Comparison of ENCODE assay signal across 18 cellular contexts in genomic region chr21:40688106-40688850, GRCh38.
"Had no signal": no experiment of that assay in that cellular context is flagged by ENCODE, and none has a peak within 500 bp of the region (broad histone marks: within the 10 kb centered on the region; RNA-seq: fewer than 3 reads in every experiment).

No MANE protein-coding gene starts in this region.

- H3K9me3 ChIP-seq: colonic mucosa, left lung, lower lobe of right lung, mucosa of descending colon, right atrium auricular region, tibial artery, upper lobe of left lung, uterus had no signal

- H3K4me1 Mint-ChIP-seq: memory B cell; naive thymus-derived CD8-positive, alpha-beta T cell; stimulated activated memory B cell treated with anti-CD40 and anti-IgM and Interleukin-4, amounts not matched to agents 10 μg/mL and 1 μg/mL and 100 μg/mL, for 72 hours had no signal

- H3K27me3 Mint-ChIP-seq: stimulated activated memory B cell treated with anti-CD40 and anti-IgM and Interleukin-4, amounts not matched to agents 10 μg/mL and 1 μg/mL and 100 μg/mL, for 72 hours; stimulated activated naive CD8-positive, alpha-beta T cell treated with anti-CD3 and anti-CD28 coated beads, Interleukin-15, Interleukin-2, amounts not matched to agents 100 ng/mL and 50 ng/mL, for 24 hours had no signal

- H3K36me3 ChIP-seq: colonic mucosa, left lung, lower lobe of right lung, right atrium auricular region, tibial artery, upper lobe of left lung, uterus had no signal

- H3K27ac Mint-ChIP-seq: memory B cell; naive thymus-derived CD8-positive, alpha-beta T cell; stimulated activated memory B cell treated with anti-CD40 and anti-IgM and Interleukin-4, amounts not matched to agents 10 μg/mL and 1 μg/mL and 100 μg/mL, for 72 hours; stimulated activated naive CD8-positive, alpha-beta T cell treated with anti-CD3 and anti-CD28 coated beads, Interleukin-15, Interleukin-2, amounts not matched to agents 100 ng/mL and 50 ng/mL, for 24 hours had no signal

- H3K27me3 ChIP-seq: colonic mucosa, left lung, right atrium auricular region, tibial artery, upper lobe of left lung, uterus had no signal

- DNase-seq: colonic mucosa; effector CD4-positive, alpha-beta T cell; islet precursor cell; left lung; lower lobe of right lung; mucosa of descending colon; naive thymus-derived CD8-positive, alpha-beta T cell; posterior cingulate gyrus; stimulated activated CD4-positive, alpha-beta T cell treated with anti-CD3 and anti-CD28 coated beads, Interleukin-2, amount 100 ng/mL, for 48 hours; tibial artery; upper lobe of left lung; uterus had no signal

- H3K4me3 Mint-ChIP-seq: memory B cell; naive thymus-derived CD8-positive, alpha-beta T cell; stimulated activated memory B cell treated with anti-CD40 and anti-IgM and Interleukin-4, amounts not matched to agents 10 μg/mL and 1 μg/mL and 100 μg/mL, for 72 hours; stimulated activated naive CD8-positive, alpha-beta T cell treated with anti-CD3 and anti-CD28 coated beads, Interleukin-15, Interleukin-2, amounts not matched to agents 100 ng/mL and 50 ng/mL, for 24 hours had no signal

- H3K27ac ChIP-seq: colonic mucosa, left lung, lower lobe of right lung, right atrium auricular region, tibial artery, upper lobe of left lung, uterus had no signal

- H3K4me2 ChIP-seq: smooth muscle cell had no signal

- ATAC-seq: esophagus mucosa; left lung; lower lobe of right lung; mucosa of descending colon; naive thymus-derived CD8-positive, alpha-beta T cell; stimulated activated memory B cell treated with anti-CD40 and anti-IgM and Interleukin-4, amounts not matched to agents 10 μg/mL and 1 μg/mL and 100 μg/mL, for 72 hours had no signal

- H3K36me3 Mint-ChIP-seq: memory B cell; naive thymus-derived CD8-positive, alpha-beta T cell; stimulated activated memory B cell treated with anti-CD40 and anti-IgM and Interleukin-4, amounts not matched to agents 10 μg/mL and 1 μg/mL and 100 μg/mL, for 72 hours had no signal

- H3K4me1 ChIP-seq: colonic mucosa, left lung, lower lobe of right lung, right atrium auricular region, tibial artery, upper lobe of left lung, uterus had no signal

- H3K9me3 Mint-ChIP-seq: stimulated activated naive CD8-positive, alpha-beta T cell treated with anti-CD3 and anti-CD28 coated beads, Interleukin-15, Interleukin-2, amounts not matched to agents 100 ng/mL and 50 ng/mL, for 24 hours had no signal

- H3K4me3 ChIP-seq: colonic mucosa, left lung, lower lobe of right lung, mucosa of descending colon, right atrium auricular region, smooth muscle cell, tibial artery, upper lobe of left lung, uterus had no signal
